Comparison of ENCODE assay signal across 2 cellular contexts in the genomic region with DNA sequence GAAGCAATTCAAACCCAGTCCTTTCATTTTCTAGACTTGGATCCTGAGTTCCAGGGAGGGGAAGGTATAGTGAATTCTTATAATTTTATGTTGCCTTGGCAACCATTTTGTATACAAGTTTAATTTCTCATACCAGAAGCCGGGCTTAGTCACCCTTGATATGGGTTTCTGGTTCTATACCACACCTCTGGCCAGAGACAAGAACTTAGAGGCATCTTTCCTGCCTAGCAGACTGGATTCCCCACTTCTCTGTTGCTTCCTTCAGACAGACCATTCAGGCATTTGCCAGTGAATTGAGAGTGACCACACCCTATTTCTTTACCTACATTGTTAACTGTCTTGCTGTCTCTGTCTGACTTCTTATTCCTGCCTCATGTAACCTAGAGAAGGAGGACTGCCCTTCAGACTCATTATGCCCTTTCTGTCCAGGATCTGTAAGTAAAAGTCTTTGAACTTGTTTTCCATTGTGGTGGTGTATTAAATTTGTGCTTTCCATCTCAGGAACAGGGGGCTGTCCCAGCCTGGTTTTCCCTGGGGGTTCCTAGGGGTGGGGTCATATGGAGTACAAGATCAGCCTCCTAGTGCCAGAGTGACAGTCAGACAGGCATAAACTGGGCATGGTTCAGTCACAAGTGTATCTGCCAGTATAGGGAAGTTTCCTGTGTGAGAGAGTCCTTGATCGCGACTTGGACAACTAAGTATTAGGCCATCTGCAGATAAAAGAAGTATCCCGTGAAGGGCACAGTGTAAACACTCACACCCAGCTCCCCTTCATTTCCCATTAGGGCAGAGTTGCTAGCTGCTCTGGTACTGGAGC.
TF ChIP-seq lines count a peak whose summit lies in the region.

No MANE protein-coding gene starts in this region.

TF ChIP-seq in SK-N-SH, 30 proteins besides CTCF, POLR2A, EP300 and RAD21:
- TF ChIP-seq, protein P1, sequence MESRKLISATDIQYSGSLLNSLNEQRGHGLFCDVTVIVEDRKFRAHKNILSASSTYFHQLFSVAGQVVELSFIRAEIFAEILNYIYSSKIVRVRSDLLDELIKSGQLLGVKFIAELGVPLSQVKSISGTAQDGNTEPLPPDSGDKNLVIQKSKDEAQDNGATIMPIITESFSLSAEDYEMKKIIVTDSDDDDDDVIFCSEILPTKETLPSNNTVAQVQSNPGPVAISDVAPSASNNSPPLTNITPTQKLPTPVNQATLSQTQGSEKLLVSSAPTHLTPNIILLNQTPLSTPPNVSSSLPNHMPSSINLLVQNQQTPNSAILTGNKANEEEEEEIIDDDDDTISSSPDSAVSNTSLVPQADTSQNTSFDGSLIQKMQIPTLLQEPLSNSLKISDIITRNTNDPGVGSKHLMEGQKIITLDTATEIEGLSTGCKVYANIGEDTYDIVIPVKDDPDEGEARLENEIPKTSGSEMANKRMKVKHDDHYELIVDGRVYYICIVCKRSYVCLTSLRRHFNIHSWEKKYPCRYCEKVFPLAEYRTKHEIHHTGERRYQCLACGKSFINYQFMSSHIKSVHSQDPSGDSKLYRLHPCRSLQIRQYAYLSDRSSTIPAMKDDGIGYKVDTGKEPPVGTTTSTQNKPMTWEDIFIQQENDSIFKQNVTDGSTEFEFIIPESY (IDR thresholded peaks at IDR 0.05; ENCODE audit: borderline replicate concordance, low read depth), result no peak

TF ChIP-seq in K562, 482 proteins besides CTCF, POLR2A, EP300 and RAD21 (continued from another document):
- TF ChIP-seq, protein P2, sequence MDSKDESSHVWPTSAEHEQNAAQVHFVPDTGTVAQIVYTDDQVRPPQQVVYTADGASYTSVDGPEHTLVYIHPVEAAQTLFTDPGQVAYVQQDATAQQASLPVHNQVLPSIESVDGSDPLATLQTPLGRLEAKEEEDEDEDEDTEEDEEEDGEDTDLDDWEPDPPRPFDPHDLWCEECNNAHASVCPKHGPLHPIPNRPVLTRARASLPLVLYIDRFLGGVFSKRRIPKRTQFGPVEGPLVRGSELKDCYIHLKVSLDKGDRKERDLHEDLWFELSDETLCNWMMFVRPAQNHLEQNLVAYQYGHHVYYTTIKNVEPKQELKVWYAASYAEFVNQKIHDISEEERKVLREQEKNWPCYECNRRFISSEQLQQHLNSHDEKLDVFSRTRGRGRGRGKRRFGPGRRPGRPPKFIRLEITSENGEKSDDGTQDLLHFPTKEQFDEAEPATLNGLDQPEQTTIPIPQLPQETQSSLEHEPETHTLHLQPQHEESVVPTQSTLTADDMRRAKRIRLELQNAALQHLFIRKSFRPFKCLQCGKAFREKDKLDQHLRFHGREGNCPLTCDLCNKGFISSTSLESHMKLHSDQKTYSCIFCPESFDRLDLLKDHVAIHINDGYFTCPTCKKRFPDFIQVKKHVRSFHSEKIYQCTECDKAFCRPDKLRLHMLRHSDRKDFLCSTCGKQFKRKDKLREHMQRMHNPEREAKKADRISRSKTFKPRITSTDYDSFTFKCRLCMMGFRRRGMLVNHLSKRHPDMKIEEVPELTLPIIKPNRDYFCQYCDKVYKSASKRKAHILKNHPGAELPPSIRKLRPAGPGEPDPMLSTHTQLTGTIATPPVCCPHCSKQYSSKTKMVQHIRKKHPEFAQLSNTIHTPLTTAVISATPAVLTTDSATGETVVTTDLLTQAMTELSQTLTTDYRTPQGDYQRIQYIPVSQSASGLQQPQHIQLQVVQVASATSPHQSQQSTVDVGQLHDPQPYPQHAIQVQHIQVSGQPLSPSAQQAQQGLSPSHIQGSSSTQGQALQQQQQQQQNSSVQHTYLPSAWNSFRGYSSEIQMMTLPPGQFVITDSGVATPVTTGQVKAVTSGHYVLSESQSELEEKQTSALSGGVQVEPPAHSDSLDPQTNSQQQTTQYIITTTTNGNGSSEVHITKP (IDR thresholded peaks at IDR 0.05; ENCODE audit: partially characterized antibody), result no peak
- no peak for TF ChIP-seq JUNB (CRISPR knock-in tag; conservative IDR thresholded peaks at IDR 0.05)
- TF ChIP-seq, protein P3, sequence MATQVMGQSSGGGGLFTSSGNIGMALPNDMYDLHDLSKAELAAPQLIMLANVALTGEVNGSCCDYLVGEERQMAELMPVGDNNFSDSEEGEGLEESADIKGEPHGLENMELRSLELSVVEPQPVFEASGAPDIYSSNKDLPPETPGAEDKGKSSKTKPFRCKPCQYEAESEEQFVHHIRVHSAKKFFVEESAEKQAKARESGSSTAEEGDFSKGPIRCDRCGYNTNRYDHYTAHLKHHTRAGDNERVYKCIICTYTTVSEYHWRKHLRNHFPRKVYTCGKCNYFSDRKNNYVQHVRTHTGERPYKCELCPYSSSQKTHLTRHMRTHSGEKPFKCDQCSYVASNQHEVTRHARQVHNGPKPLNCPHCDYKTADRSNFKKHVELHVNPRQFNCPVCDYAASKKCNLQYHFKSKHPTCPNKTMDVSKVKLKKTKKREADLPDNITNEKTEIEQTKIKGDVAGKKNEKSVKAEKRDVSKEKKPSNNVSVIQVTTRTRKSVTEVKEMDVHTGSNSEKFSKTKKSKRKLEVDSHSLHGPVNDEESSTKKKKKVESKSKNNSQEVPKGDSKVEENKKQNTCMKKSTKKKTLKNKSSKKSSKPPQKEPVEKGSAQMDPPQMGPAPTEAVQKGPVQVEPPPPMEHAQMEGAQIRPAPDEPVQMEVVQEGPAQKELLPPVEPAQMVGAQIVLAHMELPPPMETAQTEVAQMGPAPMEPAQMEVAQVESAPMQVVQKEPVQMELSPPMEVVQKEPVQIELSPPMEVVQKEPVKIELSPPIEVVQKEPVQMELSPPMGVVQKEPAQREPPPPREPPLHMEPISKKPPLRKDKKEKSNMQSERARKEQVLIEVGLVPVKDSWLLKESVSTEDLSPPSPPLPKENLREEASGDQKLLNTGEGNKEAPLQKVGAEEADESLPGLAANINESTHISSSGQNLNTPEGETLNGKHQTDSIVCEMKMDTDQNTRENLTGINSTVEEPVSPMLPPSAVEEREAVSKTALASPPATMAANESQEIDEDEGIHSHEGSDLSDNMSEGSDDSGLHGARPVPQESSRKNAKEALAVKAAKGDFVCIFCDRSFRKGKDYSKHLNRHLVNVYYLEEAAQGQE (CRISPR knock-in tag; IDR thresholded peaks at IDR 0.05; ENCODE audit: low read depth), result no peak
- peak; percentile 38 for TF ChIP-seq RFX1 (IDR thresholded peaks at IDR 0.05)
TF ChIP-seq in K562: peak in this region for 1.
